In the genomic region with DNA sequence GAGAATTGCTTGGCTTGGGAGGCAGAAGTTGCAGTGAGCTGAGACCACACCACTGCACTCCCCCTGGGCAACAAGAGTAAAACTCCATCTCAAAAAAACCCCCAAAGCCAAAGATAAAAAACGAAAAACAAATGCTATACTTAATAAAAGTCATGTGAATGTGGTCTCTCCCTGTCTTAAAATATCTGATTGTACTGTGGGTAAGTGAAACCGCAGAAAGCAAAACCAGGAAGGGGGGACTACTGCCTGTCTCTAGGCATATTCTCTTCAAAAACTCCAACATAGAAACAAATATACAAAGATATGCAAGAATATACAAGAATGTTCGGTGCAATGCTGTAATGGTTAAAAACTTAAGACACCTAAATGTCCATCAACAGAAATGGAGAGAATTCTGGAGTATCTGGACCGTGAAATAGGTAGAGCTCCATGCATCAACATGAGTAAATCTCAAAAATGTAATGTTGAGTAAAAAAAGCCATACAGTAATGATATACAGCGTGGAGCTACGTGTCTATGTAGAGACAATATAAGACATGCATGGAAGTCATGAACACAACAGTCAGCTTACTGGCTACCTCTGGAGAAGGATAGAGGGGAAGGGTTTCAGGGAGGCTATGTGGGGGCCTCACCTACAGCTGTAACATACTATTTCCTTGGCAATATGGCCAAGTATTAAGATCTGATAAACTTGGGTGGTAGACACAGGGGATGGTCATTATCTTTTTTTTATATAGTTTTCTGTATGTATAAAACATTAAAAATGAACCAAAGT, we compare ENCODE assay signal across 8 cellular contexts. TPM values are rescaled to one million over a fixed set of nuclear protein-coding genes. Genes with fewer than 3 reads are reported as not detected.
A peak's percentile ranks its signal among the peaks of the same experiment; 100 is the strongest.
DNase-seq lines count a peak whose midpoint lies in the region; ATAC-seq and TF ChIP-seq lines count a peak whose summit lies in the region.

No MANE protein-coding gene starts in this region.

- no peaks in the 10 kb centered on the region for H3K27me3 Mint-ChIP-seq in activated naive CD8-positive, alpha-beta T cell treated with anti-CD3 and anti-CD28 coated beads, Interleukin-2, amount 10 ng/mL, durations not matched to agents 7 days and 5 days

- peaks cover 11% of the 10 kb centered on the region for H3K9me3 Mint-ChIP-seq in activated naive CD8-positive, alpha-beta T cell treated with anti-CD3 and anti-CD28 coated beads, Interleukin-2, amount 10 ng/mL, durations not matched to agents 7 days and 5 days

- intact Hi-C loops in left ventricle myocardium superior (cut with micrococcal nuclease) (no loop called here), right lobe of liver (cut with DNase I) (no loop called here), transverse colon (cut with DNase I; ENCODE audit: low total_unique reads) (no loop called here)

- TF ChIP-seq POLR2A in right lobe of liver (IDR thresholded peaks at IDR 0.05) (no peak), transverse colon (IDR thresholded peaks at IDR 0.05) (no peak)

- peak overlapping the region; percentile 62 for H3K27ac Mint-ChIP-seq in activated naive CD8-positive, alpha-beta T cell treated with anti-CD3 and anti-CD28 coated beads, Interleukin-2, amount 10 ng/mL, durations not matched to agents 7 days and 5 days

- POLR2A ChIA-PET in activated naive CD8-positive, alpha-beta T cell treated with anti-CD3 and anti-CD28 coated beads, Interleukin-2, amount 10 ng/mL, durations not matched to agents 7 days and 5 days (lab: Charles Lee): interaction anchor here (0.6 to 4.5 kb wide), 2 partner anchors 25 to 120 kb away, joined by 3 to 50 read pairs; partner anchors contain the start of gene ZNF789

- no peak for ATAC-seq in left ventricle myocardium superior
- ATAC-seq in activated naive CD8-positive, alpha-beta T cell treated with anti-CD3 and anti-CD28 coated beads, Interleukin-2, amount 10 ng/mL, durations not matched to agents 7 days and 5 days (ENCODE audit: low read depth): no peak
- no peak for ATAC-seq in right lobe of liver

- H3K36me3 Mint-ChIP-seq in activated naive CD8-positive, alpha-beta T cell treated with anti-CD3 and anti-CD28 coated beads, Interleukin-2, amount 10 ng/mL, durations not matched to agents 7 days and 5 days: peaks cover 56% of the 10 kb centered on the region

- H3K9me3 ChIP-seq in cardiac muscle cell (ENCODE audit: low read depth) (no peaks in the 10 kb centered on the region), right lobe of liver (peaks cover 0 to 19% (median 5%) of the 10 kb centered on the region in 4 donors), transverse colon (peaks cover 17 to 20% of the 10 kb centered on the region in 2 donors)

- peaks cover 8% of the 10 kb centered on the region for H3K4me1 ChIP-seq in cardiac muscle cell (ENCODE audit: low read depth)
- H3K4me1 ChIP-seq in right lobe of liver: peaks cover 3 to 22% (median 8%) of the 10 kb centered on the region in 4 donors
- peaks cover 3 to 27% (median 20%) of the 10 kb centered on the region in 4 donors for H3K4me1 ChIP-seq in transverse colon

- 71% methylated on average over 6 of the region's 6 CpGs for WGBS in right lobe of liver (ENCODE audit: insufficient coverage, low coverage, low lambda C conversion rate, missing lambda C conversion rate)
- WGBS in transverse colon (ENCODE audit: low coverage in 1 of 2), 2 donors: 60 to 71% methylated on average over 6 of the region's 6 CpGs

- H3K27me3 ChIP-seq in cardiac muscle cell (no peaks in the 10 kb centered on the region), right lobe of liver (no peaks in the 10 kb centered on the region), transverse colon (no peaks in the 10 kb centered on the region)

- in situ Hi-C loops in transverse colon (cut with MboI; ENCODE audit: low pct_ligation_motif_present in 1 of 4, low pct_unique_long_range_greater_than_20kb in 1 of 4, low sequenced_read_pairs in 3 of 4): no loop called here

- H3K4me1 Mint-ChIP-seq in activated naive CD8-positive, alpha-beta T cell treated with anti-CD3 and anti-CD28 coated beads, Interleukin-2, amount 10 ng/mL, durations not matched to agents 7 days and 5 days: peaks cover 18% of the 10 kb centered on the region

- H3K4me3 Mint-ChIP-seq in activated naive CD8-positive, alpha-beta T cell treated with anti-CD3 and anti-CD28 coated beads, Interleukin-2, amount 10 ng/mL, durations not matched to agents 7 days and 5 days: peak overlapping the region; percentile 94

- DNase-seq in cardiac muscle cell (ENCODE audit: low read depth in 1 of 2, low spot score in 1 of 2) (no peak), left ventricle myocardium superior (no peak), right lobe of liver (no peak), transverse colon (no peak), dedifferentiated amniotic fluid mesenchymal stem cell (ENCODE audit: extremely low spot score) (no peak), NCI-H1092 treated with DMSO at 0.1 percent for 48 hours (lab: John Stamatoyannopoulos, UW) (no peak)
- DNase-seq in activated naive CD8-positive, alpha-beta T cell treated with anti-CD3 and anti-CD28 coated beads, Interleukin-2, amount 10 ng/mL, durations not matched to agents 7 days and 5 days: no peak
- no peak for DNase-seq in stimulated activated CD4-positive, alpha-beta T cell treated with anti-CD3 and anti-CD28 coated beads, Interleukin-2, amount 100 ng/mL, for 48 hours

- no peak overlapping the region for H3K27ac ChIP-seq in cardiac muscle cell
- no peak overlapping the region for H3K27ac ChIP-seq in right lobe of liver
- peak overlapping the region in 1 of 4 donors; percentile 96 for H3K27ac ChIP-seq in transverse colon

- no peak for TF ChIP-seq CTCF in cardiac muscle cell (IDR thresholded peaks at IDR 0.05; ENCODE audit: low read depth, low read length)
- no peak for TF ChIP-seq CTCF in right lobe of liver (IDR thresholded peaks at IDR 0.05)
- no peak for TF ChIP-seq CTCF in transverse colon (IDR thresholded peaks at IDR 0.05)

- TF ChIP-seq EP300 in transverse colon (IDR thresholded peaks at IDR 0.05; ENCODE audit: low read depth): no peak

- peaks cover 14% of the 10 kb centered on the region for H3K36me3 ChIP-seq in cardiac muscle cell
- peaks cover 0 to 45% (median 14%) of the 10 kb centered on the region in 4 donors for H3K36me3 ChIP-seq in right lobe of liver
- peaks cover 3 to 36% (median 13%) of the 10 kb centered on the region in 4 donors for H3K36me3 ChIP-seq in transverse colon

- H3K4me3 ChIP-seq in cardiac muscle cell (peak overlapping the region; percentile 86), right lobe of liver (peak overlapping the region in 2 of 3 donors; percentile 86 to 100), transverse colon (peak overlapping the region in 3 of 4 donors; percentile 63 to 83 (median 67))

RNA-seq across cellular contexts. Expression of gene ZNF394, which starts 2.1 kb away (rescaled TPM):
- 17.3 and 32.0 TPM in 2 replicates for total RNA-seq in cardiac muscle cell
- 18.7 and 21.9 TPM in 2 replicates for polyA plus RNA-seq in cardiac muscle cell
- 17.4 TPM for total RNA-seq in left ventricle myocardium superior
- total RNA-seq in activated naive CD8-positive, alpha-beta T cell treated with anti-CD3 and anti-CD28 coated beads, Interleukin-2, amount 10 ng/mL, durations not matched to agents 7 days and 5 days: 10 to 100 TPM; 65.1 to 71.2 TPM
- 10 to 100 TPM in 2 of 6 experiments, 1 to 10 TPM in 4; 6.6 to 12.3 (median 9.4) TPM for total RNA-seq in right lobe of liver
- total RNA-seq in transverse colon: 10 to 100 TPM; 24.5 to 48.7 (median 38.5) TPM

RNA-seq across cellular contexts. Expression of gene ZKSCAN5, which starts 6.5 kb away (rescaled TPM):
- 13.2 and 17.6 TPM in 2 replicates for total RNA-seq in cardiac muscle cell
- polyA plus RNA-seq in cardiac muscle cell: 6.2 and 12.0 TPM in 2 replicates
- 6.3 TPM for total RNA-seq in left ventricle myocardium superior
- total RNA-seq in activated naive CD8-positive, alpha-beta T cell treated with anti-CD3 and anti-CD28 coated beads, Interleukin-2, amount 10 ng/mL, durations not matched to agents 7 days and 5 days: 10 to 100 TPM; 12.7 to 13.5 TPM
- 1 to 10 TPM; 2.7 to 4.4 (median 3.1) TPM for total RNA-seq in right lobe of liver
- 1 to 10 TPM; 4.5 to 8.7 (median 5.9) TPM for total RNA-seq in transverse colon

RNA-seq across cellular contexts. Expression of gene ZNF789, which starts 25.3 kb away (rescaled TPM):
- 9.0 and 12.7 TPM in 2 replicates for total RNA-seq in cardiac muscle cell
- 10.2 and 15.3 TPM in 2 replicates for polyA plus RNA-seq in cardiac muscle cell
- total RNA-seq in left ventricle myocardium superior: 2.9 TPM
- 10 to 100 TPM; 26.0 to 26.4 TPM for total RNA-seq in activated naive CD8-positive, alpha-beta T cell treated with anti-CD3 and anti-CD28 coated beads, Interleukin-2, amount 10 ng/mL, durations not matched to agents 7 days and 5 days
- 1 to 10 TPM; 2.8 to 5.6 (median 4.0) TPM for total RNA-seq in right lobe of liver
- total RNA-seq in transverse colon: 10 to 100 TPM; 17.2 to 30.7 (median 20.1) TPM

RNA-seq across cellular contexts. Expression of gene ATP5MF, which starts 32.0 kb away (rescaled TPM):
- 987 and 2,981 TPM in 2 replicates for total RNA-seq in cardiac muscle cell
- 979 and 1,270 TPM in 2 replicates for polyA plus RNA-seq in cardiac muscle cell
- total RNA-seq in left ventricle myocardium superior: 883 TPM
- total RNA-seq in activated naive CD8-positive, alpha-beta T cell treated with anti-CD3 and anti-CD28 coated beads, Interleukin-2, amount 10 ng/mL, durations not matched to agents 7 days and 5 days: 100 to 1,000 TPM; 338 to 377 TPM
- total RNA-seq in right lobe of liver: 1,000 to 10,000 TPM in 2 of 6 experiments, 100 to 1,000 TPM in 4; 134 to 1,633 (median 145) TPM
- total RNA-seq in transverse colon: 1,000 to 10,000 TPM in 1 of 4 donors, 100 to 1,000 TPM in 2, 10 to 100 TPM in 1; 61.3 to 1,017 (median 295) TPM

RNA-seq across cellular contexts. Expression of gene FAM200A, which starts 54.0 kb away (rescaled TPM):
- 6.1 and 8.0 TPM in 2 replicates for total RNA-seq in cardiac muscle cell
- polyA plus RNA-seq in cardiac muscle cell: 11.1 and 11.9 TPM in 2 replicates
- total RNA-seq in left ventricle myocardium superior: 7.0 TPM
- 1 to 10 TPM; 6.9 to 7.3 TPM for total RNA-seq in activated naive CD8-positive, alpha-beta T cell treated with anti-CD3 and anti-CD28 coated beads, Interleukin-2, amount 10 ng/mL, durations not matched to agents 7 days and 5 days
- total RNA-seq in right lobe of liver: 1 to 10 TPM; 1.4 to 3.4 (median 2.3) TPM
- 1 to 10 TPM in 2 of 4 donors, under 1 TPM in 1, not detected in 1; 0.40 to 4.2 (median 4.1) TPM for total RNA-seq in transverse colon
